ENCODE assay signal across 8 cellular contexts in the genomic region with DNA sequence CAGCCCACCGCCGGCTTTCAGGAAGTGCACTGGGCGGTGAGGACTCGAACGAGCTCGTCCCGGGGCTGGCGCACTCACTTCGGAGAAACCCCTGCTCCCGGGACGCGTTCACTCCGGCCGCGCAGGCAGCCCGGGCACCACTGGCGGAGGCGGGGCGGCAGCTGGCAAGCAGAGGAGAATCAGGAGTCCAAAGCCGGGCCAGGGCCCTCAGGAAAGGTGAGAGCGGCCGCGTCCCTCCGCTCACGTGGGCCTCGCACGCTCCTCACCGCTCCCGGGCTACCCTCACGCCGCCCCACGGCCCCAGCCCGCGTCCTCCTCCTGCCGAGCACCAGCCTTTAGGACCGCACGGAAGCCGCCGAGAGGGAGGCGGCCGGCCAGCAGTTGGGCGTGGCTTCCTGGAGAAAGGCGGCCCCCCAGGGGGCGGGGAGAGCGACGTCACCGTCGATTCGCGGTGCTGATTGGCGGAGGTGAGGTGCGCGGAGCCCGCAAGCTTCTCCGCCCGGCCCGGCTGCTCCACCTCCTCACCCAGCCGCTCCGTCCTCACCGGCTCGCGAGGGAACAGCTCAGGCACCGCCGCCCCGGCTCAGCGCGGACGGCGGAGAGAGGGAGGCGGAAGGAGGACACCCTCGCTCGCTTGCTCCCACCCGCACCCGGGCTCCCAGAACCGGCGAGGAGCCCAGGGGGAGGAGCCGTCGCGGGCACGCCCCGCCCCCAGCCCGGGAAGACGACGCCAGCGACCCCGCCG. TPM values are rescaled to one million over a fixed set of nuclear protein-coding genes. Genes with fewer than 3 reads are reported as not detected.
DNase-seq lines count a peak whose midpoint lies in the region; ATAC-seq and TF ChIP-seq lines count a peak whose summit lies in the region.

TSS of gene ZCCHC2 (plus strand) at position 516 of the 745 bp plus-strand sequence. CDS start 400 bp downstream, outside the sequence.

- ATAC-seq in GM21737 (IDR thresholded peaks at IDR 0.05; ENCODE audit: unreplicated experiment) (peak; percentile 68), esophagus mucosa (peak; percentile 94)

- H3K27me3 ChIP-seq in KMS-11 (ENCODE audit: insufficient read depth, low read depth), result peaks cover 7% of the 10 kb centered on the region; the same call in 1 of the 2 replicates
- no peaks in the 10 kb centered on the region for H3K27me3 ChIP-seq in Peyer's patch
- H3K27me3 ChIP-seq in muscle layer of duodenum (ENCODE audit: low read depth, low read length), result no peaks in the 10 kb centered on the region

- peak within 1 kb of the TSS; percentile 88 for H3K4me2 ChIP-seq in KMS-11

- H3K27ac ChIP-seq in KMS-11 (peak within 1 kb of the TSS; percentile 64), Peyer's patch (peak within 1 kb of the TSS; percentile 95 to 100 (median 96)), muscle layer of duodenum (ENCODE audit: low read length) (peak within 1 kb of the TSS; percentile 93)

- no peaks in the 10 kb centered on the region for H3K36me3 ChIP-seq in KMS-11 (ENCODE audit: insufficient read depth)
- H3K36me3 ChIP-seq in Peyer's patch, result no peaks in the 10 kb centered on the region
- no peaks in the 10 kb centered on the region for H3K36me3 ChIP-seq in muscle layer of duodenum (ENCODE audit: control insufficient read depth in 1 of 2, insufficient read depth in 2 of 2, low read length in 2 of 2)

- peak; percentile 66 to 94 for TF ChIP-seq POLR2A in Peyer's patch (IDR thresholded peaks at IDR 0.05)

- no peaks in the 10 kb centered on the region for H4K20me1 ChIP-seq in KMS-11 (ENCODE audit: insufficient read depth)

- DNase-seq in DMS53 treated with DMSO at 0.1 percent for 48 hours (lab: John Stamatoyannopoulos, UW; ENCODE audit: unreplicated experiment), result peak; percentile 99
- DNase-seq in Peyer's patch, result peak; percentile 96 to 100 (median 99)
- peak; percentile 99 to 100 for DNase-seq in activated T-cell treated with anti-CD3 and anti-CD28 coated beads, Interleukin-2, amount 50 U/mL, for 48 hours
- DNase-seq in stimulated activated CD8-positive, alpha-beta memory T cell treated with anti-CD3 and anti-CD28 coated beads, Interleukin-7, amount 100 ng/mL, for 4 hours (ENCODE audit: low read depth in 2 of 2), result peak; percentile 94 to 97

- H3K9me3 ChIP-seq in Peyer's patch, result no peaks in the 10 kb centered on the region
- no peaks in the 10 kb centered on the region for H3K9me3 ChIP-seq in muscle layer of duodenum (ENCODE audit: control insufficient read depth in 1 of 2, low read length in 2 of 2)

- peaks cover 33% of the 10 kb centered on the region for H3K79me2 ChIP-seq in KMS-11 (ENCODE audit: insufficient read depth, low read depth)

- H3K4me3 ChIP-seq in KMS-11 (IDR thresholded peaks at IDR 0.05; ENCODE audit: insufficient read depth, low read depth, low read length) (no peak within 1 kb of the TSS), Peyer's patch (peak within 1 kb of the TSS; percentile 76 to 89 (median 85)), muscle layer of duodenum (ENCODE audit: low read depth in 1 of 2, low read length in 2 of 2) (peak within 1 kb of the TSS; percentile 90 to 98)

- TF ChIP-seq CTCF in KMS-11 (conservative IDR thresholded peaks at IDR 0.05; ENCODE audit: low read depth, low read length) (no peak), Peyer's patch (IDR thresholded peaks at IDR 0.05) (no peak)

- H3K9ac ChIP-seq in KMS-11, result peak within 1 kb of the TSS; percentile 67

- H2AFZ ChIP-seq in KMS-11 (ENCODE audit: low read depth), result peak within 1 kb of the TSS; percentile 93

- H3K4me1 ChIP-seq in KMS-11 (ENCODE audit: low read depth, poor library complexity, severe bottlenecking), result peaks cover 22% of the 10 kb centered on the region
- H3K4me1 ChIP-seq in Peyer's patch, result peaks cover 0 to 21% (median 7%) of the 10 kb centered on the region in 4 donors
- peaks cover 14 to 22% of the 10 kb centered on the region in 2 donors for H3K4me1 ChIP-seq in muscle layer of duodenum (ENCODE audit: control insufficient read depth in 1 of 2, insufficient read depth in 2 of 2, low read length in 2 of 2)

RNA-seq across cellular contexts. Expression of gene ZCCHC2, which starts in this region (rescaled TPM):
- total RNA-seq in Peyer's patch (10 to 100 TPM; 35.6 to 54.5 (median 37.2) TPM), esophagus mucosa (7.3 TPM)
